8 cellular contexts compared by ENCODE assay signal in genomic region chr10:44864042-44864436, GRCh38. TPM values are rescaled to one million over a fixed set of nuclear protein-coding genes. Genes with fewer than 3 reads are reported as not detected.
DNase-seq lines count a peak whose midpoint lies in the region; ATAC-seq lines count a peak whose summit lies in the region.

No MANE protein-coding gene starts in this region.

- H3K4me3 Mint-ChIP-seq in natural killer cell treated with Interleukin-12 subunit alpha and Interleukin-12 subunit beta and Interleukin-15 and Interleukin-18, amount 100 ng/mL, for 72 hours = peak overlapping the region; percentile 92

- no peak for ATAC-seq in natural killer cell treated with Interleukin-12 subunit alpha and Interleukin-12 subunit beta and Interleukin-15 and Interleukin-18, amount 100 ng/mL, for 72 hours

- H3K9me3 Mint-ChIP-seq in natural killer cell treated with Interleukin-12 subunit alpha and Interleukin-12 subunit beta and Interleukin-15 and Interleukin-18, amount 100 ng/mL, for 72 hours = no peaks in the 10 kb centered on the region

- peaks cover 9 to 13% of the 10 kb centered on the region in 2 donors for H3K4me1 Mint-ChIP-seq in natural killer cell treated with Interleukin-12 subunit alpha and Interleukin-12 subunit beta and Interleukin-15 and Interleukin-18, amount 100 ng/mL, for 72 hours (ENCODE audit: low read depth in 2 of 2)

- DNase-seq in DMS79 (lab: John Stamatoyannopoulos, UW) (peak; percentile 16), NCI-H69 (lab: John Stamatoyannopoulos, UW) (peak; percentile 24), ecto neural progenitor cell (ENCODE audit: low spot score) (peak; percentile 69), OCI-M1 (lab: John Stamatoyannopoulos, UW) (no peak), putamen (ENCODE audit: low spot score) (no peak), HuH-7.5 (ENCODE audit: low spot score) (no peak)
- DNase-seq in natural killer cell treated with Interleukin-12 subunit alpha and Interleukin-12 subunit beta and Interleukin-15 and Interleukin-18, amount 100 ng/mL, for 72 hours (ENCODE audit: low spot score) = no peak
- DNase-seq in activated effector memory CD4-positive, alpha-beta T cell treated with anti-CD3 and anti-CD28 coated beads, Interleukin-2, amount 50 U/mL, for 16 hours = no peak

- no peak overlapping the region for H3K27ac Mint-ChIP-seq in natural killer cell treated with Interleukin-12 subunit alpha and Interleukin-12 subunit beta and Interleukin-15 and Interleukin-18, amount 100 ng/mL, for 72 hours

- no peaks in the 10 kb centered on the region for H3K36me3 Mint-ChIP-seq in natural killer cell treated with Interleukin-12 subunit alpha and Interleukin-12 subunit beta and Interleukin-15 and Interleukin-18, amount 100 ng/mL, for 72 hours

- H3K27me3 Mint-ChIP-seq in natural killer cell treated with Interleukin-12 subunit alpha and Interleukin-12 subunit beta and Interleukin-15 and Interleukin-18, amount 100 ng/mL, for 72 hours = peaks cover 38 to 62% of the 10 kb centered on the region in 2 donors

RNA-seq across cellular contexts. Expression of gene TMEM72, which starts 47.1 kb away (rescaled TPM):
- total RNA-seq in natural killer cell treated with Interleukin-12 subunit alpha and Interleukin-12 subunit beta and Interleukin-15 and Interleukin-18, amount 100 ng/mL, for 72 hours = not detected

Comparison
In these comparisons a context has a peak if more than half of its experiments do, and no peak if none do; other contexts are left out.
1. DNase-seq: peak in DMS79 (single experiment), NCI-H69 (single experiment) and ecto neural progenitor cell (single experiment); none in natural killer cell treated with Interleukin-12 subunit alpha and Interleukin-12 subunit beta and Interleukin-15 and Interleukin-18, amount 100 ng/mL, for 72 hours (single experiment), activated effector memory CD4-positive, alpha-beta T cell treated with anti-CD3 and anti-CD28 coated beads, Interleukin-2, amount 50 U/mL, for 16 hours (single experiment), OCI-M1 (single experiment), putamen (single experiment) and HuH-7.5 (single experiment).